7 cellular contexts compared by ENCODE assay signal in genomic region chr9:105656131-105656921, GRCh38. TPM values are rescaled to one million over a fixed set of nuclear protein-coding genes. Genes with fewer than 3 reads are reported as not detected.
A peak's percentile ranks its signal among the peaks of the same experiment; 100 is the strongest.
DNase-seq lines count a peak whose midpoint lies in the region; ATAC-seq and TF ChIP-seq lines count a peak whose summit lies in the region.

No MANE protein-coding gene starts in this region.

- H3K9me3 ChIP-seq in adrenal gland (replicated peaks in 1 of 3) (no peaks in the 10 kb centered on the region), iPS-15b (ENCODE audit: control insufficient read depth, insufficient read depth, low read length) (no peaks in the 10 kb centered on the region)

- H3K4me1 ChIP-seq in adrenal gland (replicated peaks in 1 of 2) (peaks cover 0 to 11% of the 10 kb centered on the region in 2 donors), iPS-15b (ENCODE audit: control insufficient read depth, insufficient read depth, low read length) (peaks cover under 1% of the 10 kb centered on the region)

- peak; percentile 21 for DNase-seq in GM06990 (ENCODE audit: extremely low read depth, insufficient read length)
- peak; percentile 19 for DNase-seq in NCI-H1105 treated with DMSO at 0.1 percent for 48 hours (lab: John Stamatoyannopoulos, UW)
- DNase-seq in adrenal gland, result peak in 5 of 7 donors; percentile 21 to 32 (median 24)
- no peak for DNase-seq in NCI-H1694 treated with DMSO at 0.1 percent for 48 hours (lab: John Stamatoyannopoulos, UW)

- peak; percentile 63 for ATAC-seq in GM21737 (IDR thresholded peaks at IDR 0.05; ENCODE audit: unreplicated experiment)

- 3 to 4% (median 4%) methylated on average over 30 to 75 of the region's 75 CpGs for WGBS in adrenal gland, 4 donors

- peak; percentile 2 for TF ChIP-seq CTCF in GM06990 (IDR thresholded peaks at IDR 0.05; ENCODE audit: insufficient read depth, low read length, poor library complexity, severe bottlenecking)
- TF ChIP-seq CTCF in adrenal gland (IDR thresholded peaks at IDR 0.05), result peak in 4 of 6 experiments; percentile 11 to 35 (median 22)

- H3K4me3 ChIP-seq in GM06990 (replicated peaks; ENCODE audit: low read depth, low read length) (peak overlapping the region; percentile 67), adrenal gland (peak overlapping the region in 2 of 4 donors; percentile 38 to 49), iPS-15b (ENCODE audit: low read depth, low read length) (peak overlapping the region; percentile 59), skin epidermis (peak overlapping the region; percentile 5 to 42 (median 28))

- H3K27me3 ChIP-seq in GM06990 (replicated peaks; ENCODE audit: control insufficient read depth, insufficient read depth, low read length) (no peaks in the 10 kb centered on the region), adrenal gland (no peaks in the 10 kb centered on the region), iPS-15b (ENCODE audit: control insufficient read depth, insufficient read depth, low read length) (peaks cover 51% of the 10 kb centered on the region)

- intact Hi-C loops in adrenal gland (cut with DNase I), result loop anchor here in 1 of 2 donors (10.0 kb wide), 1 partner anchor 58 kb away; no protein-coding TSS in a partner anchor

- H3K27ac ChIP-seq in adrenal gland, result no peak overlapping the region
- H3K27ac ChIP-seq in skin epidermis, result no peak overlapping the region

- H3K36me3 ChIP-seq in GM06990 (ENCODE audit: control insufficient read depth, insufficient read depth, low read length) (no peaks in the 10 kb centered on the region), adrenal gland (replicated peaks in 1 of 2) (no peaks in the 10 kb centered on the region), iPS-15b (ENCODE audit: control insufficient read depth, insufficient read depth, low read length) (no peaks in the 10 kb centered on the region)

- H3K9ac ChIP-seq in iPS-15b (ENCODE audit: low read depth, low read length), result no peak overlapping the region

- TF ChIP-seq POLR2A in adrenal gland (IDR thresholded peaks at IDR 0.05), result no peak

RNA-seq across cellular contexts. Expression of gene TAL2, which starts 5.9 kb away (rescaled TPM):
- total RNA-seq in adrenal gland, result not detected
- 1 to 10 TPM in 1 of 3 donors, not detected in 2; 1.7 TPM for polyA plus RNA-seq in adrenal gland

RNA-seq across cellular contexts. Expression of gene TMEM38B, which starts 38.0 kb away (rescaled TPM):
- 10 to 100 TPM; 17.9 to 86.0 (median 23.1) TPM for total RNA-seq in adrenal gland
- polyA plus RNA-seq in adrenal gland, result 10 to 100 TPM in 1 of 3 donors, 1 to 10 TPM in 2; 2.4 to 22.6 (median 3.4) TPM
